16 cellular contexts compared by ENCODE assay signal in genomic region chr3:49260711-49261357, GRCh38. TPM values are rescaled to one million over a fixed set of nuclear protein-coding genes. Genes with fewer than 3 reads are reported as not detected.
DNase-seq lines count a peak whose midpoint lies in the region; ATAC-seq and TF ChIP-seq lines count a peak whose summit lies in the region.
"Had no signal": no experiment of that assay in that cellular context is flagged by ENCODE, and none has a peak within 500 bp of the region (broad histone marks: within the 10 kb centered on the region; RNA-seq: fewer than 3 reads in every experiment).

No MANE protein-coding gene starts in this region.

- H3K4me3 ChIP-seq in ectodermal cell (ENCODE audit: insufficient read depth, low read depth, low read length) (no peak overlapping the region), upper lobe of right lung (no peak overlapping the region)
- H3K4me3 ChIP-seq: left ventricle myocardium inferior had no signal

- H3K9me3 Mint-ChIP-seq in activated naive CD8-positive, alpha-beta T cell treated with anti-CD3 and anti-CD28 coated beads, Interleukin-2, amount 50 U/mL, for 24 hours, result no peaks in the 10 kb centered on the region
- no peaks in the 10 kb centered on the region for H3K9me3 Mint-ChIP-seq in activated naive CD8-positive, alpha-beta T cell treated with anti-CD3 and anti-CD28 coated beads for 36 hours
- H3K9me3 Mint-ChIP-seq in nephron, result no peaks in the 10 kb centered on the region
- H3K9me3 Mint-ChIP-seq: CD4-positive, CD25-positive, alpha-beta regulatory T cell; stimulated activated naive B cell treated with anti-CD40 and anti-IgM and Interleukin-4, amounts not matched to agents 10 μg/mL and 1 μg/mL and 100 μg/mL, for 72 hours had no signal

- intact Hi-C loops in upper lobe of right lung (cut with DNase I), result no loop called here

- H3K9me3 ChIP-seq in ectodermal cell (ENCODE audit: control insufficient read depth, low read length) (no peaks in the 10 kb centered on the region), upper lobe of right lung (no peaks in the 10 kb centered on the region)
- H3K9me3 ChIP-seq: left ventricle myocardium inferior had no signal

- H3K4me1 ChIP-seq in ectodermal cell (ENCODE audit: control insufficient read depth, insufficient read depth, low read length) (no peaks in the 10 kb centered on the region), upper lobe of right lung (no peaks in the 10 kb centered on the region)

- no peak overlapping the region for H3K4me3 Mint-ChIP-seq in activated naive CD8-positive, alpha-beta T cell treated with anti-CD3 and anti-CD28 coated beads, Interleukin-2, amount 50 U/mL, for 24 hours
- no peak overlapping the region for H3K4me3 Mint-ChIP-seq in activated naive CD8-positive, alpha-beta T cell treated with anti-CD3 and anti-CD28 coated beads for 36 hours
- H3K4me3 Mint-ChIP-seq in nephron, result no peak overlapping the region
- H3K4me3 Mint-ChIP-seq: CD4-positive, CD25-positive, alpha-beta regulatory T cell; stimulated activated naive B cell treated with anti-CD40 and anti-IgM and Interleukin-4, amounts not matched to agents 10 μg/mL and 1 μg/mL and 100 μg/mL, for 72 hours had no signal

- H3K27ac ChIP-seq in ectodermal cell (ENCODE audit: insufficient read depth, low read depth, low read length, poor library complexity, severe bottlenecking), result peak overlapping the region; percentile 44
- peak overlapping the region; percentile 47 for H3K27ac ChIP-seq in upper lobe of right lung
- H3K27ac ChIP-seq: left ventricle myocardium inferior had no signal

- peaks cover 9% of the 10 kb centered on the region for H3K4me1 Mint-ChIP-seq in activated naive CD8-positive, alpha-beta T cell treated with anti-CD3 and anti-CD28 coated beads, Interleukin-2, amount 50 U/mL, for 24 hours
- peaks cover 3% of the 10 kb centered on the region for H3K4me1 Mint-ChIP-seq in activated naive CD8-positive, alpha-beta T cell treated with anti-CD3 and anti-CD28 coated beads for 36 hours
- peaks cover 20% of the 10 kb centered on the region for H3K4me1 Mint-ChIP-seq in nephron
- H3K4me1 Mint-ChIP-seq: CD4-positive, CD25-positive, alpha-beta regulatory T cell; stimulated activated naive B cell treated with anti-CD40 and anti-IgM and Interleukin-4, amounts not matched to agents 10 μg/mL and 1 μg/mL and 100 μg/mL, for 72 hours had no signal

- peak; percentile 46 for ATAC-seq in activated naive CD8-positive, alpha-beta T cell treated with anti-CD3 and anti-CD28 coated beads, Interleukin-2, amount 50 U/mL, for 24 hours
- ATAC-seq in upper lobe of right lung (peak; percentile 81), HG03442 (IDR thresholded peaks at IDR 0.05; ENCODE audit: unreplicated experiment) (no peak), HG02840 (IDR thresholded peaks at IDR 0.05; ENCODE audit: low FRiP score, unreplicated experiment) (no peak)
- ATAC-seq: stimulated activated naive B cell treated with anti-CD40 and anti-IgM and Interleukin-4, amounts not matched to agents 10 μg/mL and 1 μg/mL and 100 μg/mL, for 72 hours had no signal

- no peak overlapping the region for H3K27ac Mint-ChIP-seq in activated naive CD8-positive, alpha-beta T cell treated with anti-CD3 and anti-CD28 coated beads, Interleukin-2, amount 50 U/mL, for 24 hours
- no peak overlapping the region for H3K27ac Mint-ChIP-seq in activated naive CD8-positive, alpha-beta T cell treated with anti-CD3 and anti-CD28 coated beads for 36 hours
- H3K27ac Mint-ChIP-seq in nephron, result peak overlapping the region; percentile 84 to 99 (median 97)
- H3K27ac Mint-ChIP-seq: stimulated activated naive B cell treated with anti-CD40 and anti-IgM and Interleukin-4, amounts not matched to agents 10 μg/mL and 1 μg/mL and 100 μg/mL, for 72 hours had no signal

- H3K27me3 ChIP-seq in ectodermal cell (ENCODE audit: control insufficient read depth, insufficient read depth, low read length, poor library complexity, severe bottlenecking) (no peaks in the 10 kb centered on the region), upper lobe of right lung (no peaks in the 10 kb centered on the region)

- H3K36me3 ChIP-seq in ectodermal cell (ENCODE audit: control insufficient read depth, insufficient read depth, low read length), result no peaks in the 10 kb centered on the region
- H3K36me3 ChIP-seq in upper lobe of right lung, result no peaks in the 10 kb centered on the region
- H3K36me3 ChIP-seq: left ventricle myocardium inferior had no signal

- 91 to 98% methylated on average over 5 of the region's 5 CpGs for WGBS in ectodermal cell, 2 experiments

- TF ChIP-seq CTCF in nephron (IDR thresholded peaks at IDR 0.05; ENCODE audit: unreplicated experiment in 3 of 3) (no peak), upper lobe of right lung (IDR thresholded peaks at IDR 0.05) (no peak)

- H3K36me3 Mint-ChIP-seq in activated naive CD8-positive, alpha-beta T cell treated with anti-CD3 and anti-CD28 coated beads, Interleukin-2, amount 50 U/mL, for 24 hours (ENCODE audit: low read depth), result peaks cover 2% of the 10 kb centered on the region
- no peaks in the 10 kb centered on the region for H3K36me3 Mint-ChIP-seq in activated naive CD8-positive, alpha-beta T cell treated with anti-CD3 and anti-CD28 coated beads for 36 hours
- H3K36me3 Mint-ChIP-seq in nephron (ENCODE audit: low read depth), result peaks cover 3% of the 10 kb centered on the region
- H3K36me3 Mint-ChIP-seq: CD4-positive, CD25-positive, alpha-beta regulatory T cell; stimulated activated naive B cell treated with anti-CD40 and anti-IgM and Interleukin-4, amounts not matched to agents 10 μg/mL and 1 μg/mL and 100 μg/mL, for 72 hours had no signal

- H3K27me3 Mint-ChIP-seq in activated naive CD8-positive, alpha-beta T cell treated with anti-CD3 and anti-CD28 coated beads, Interleukin-2, amount 50 U/mL, for 24 hours, result no peaks in the 10 kb centered on the region
- no peaks in the 10 kb centered on the region for H3K27me3 Mint-ChIP-seq in activated naive CD8-positive, alpha-beta T cell treated with anti-CD3 and anti-CD28 coated beads for 36 hours
- H3K27me3 Mint-ChIP-seq in nephron (ENCODE audit: low read depth), result no peaks in the 10 kb centered on the region
- H3K27me3 Mint-ChIP-seq: CD4-positive, CD25-positive, alpha-beta regulatory T cell; stimulated activated naive B cell treated with anti-CD40 and anti-IgM and Interleukin-4, amounts not matched to agents 10 μg/mL and 1 μg/mL and 100 μg/mL, for 72 hours had no signal

- DNase-seq in activated naive CD8-positive, alpha-beta T cell treated with anti-CD3 and anti-CD28 coated beads, Interleukin-2, amount 50 U/mL, for 24 hours, result no peak
- DNase-seq in activated naive CD8-positive, alpha-beta T cell treated with anti-CD3 and anti-CD28 coated beads for 36 hours, result no peak
- no peak for DNase-seq in upper lobe of right lung
- DNase-seq in NCI-H345 treated with DMSO at 0.1 percent for 48 hours (lab: John Stamatoyannopoulos, UW; ENCODE audit: unreplicated experiment), result no peak
- DNase-seq: activated CD4-positive, alpha-beta T cell treated with anti-CD3 and anti-CD28 coated beads, Interleukin-2, amount 50 U/mL, for 4 hours; anterior cingulate cortex; CD4-positive, CD25-positive, alpha-beta regulatory T cell; KBM-7; left ventricle myocardium inferior; NCI-H1105 treated with DMSO at 0.1 percent for 48 hours; stimulated activated CD4-positive, alpha-beta T cell treated with anti-CD3 and anti-CD28 coated beads, Interleukin-12 subunit alpha, Interleukin-12 subunit beta, amount 100 ng/mL, for 4 hours; stimulated activated naive B cell treated with anti-CD40 and anti-IgM and Interleukin-4, amounts not matched to agents 10 μg/mL and 1 μg/mL and 100 μg/mL, for 72 hours had no signal

RNA-seq across cellular contexts. Expression of gene C3orf62, which starts 16.2 kb away (rescaled TPM):
- 1 to 10 TPM; 4.0 to 4.2 TPM for total RNA-seq in activated naive CD8-positive, alpha-beta T cell treated with anti-CD3 and anti-CD28 coated beads for 36 hours
- polyA plus RNA-seq in ectodermal cell (2013, experiment 1 of 4), result 9.1 TPM
- 10.5 TPM for polyA plus RNA-seq in ectodermal cell (2013, experiment 2 of 4)
- polyA plus RNA-seq in ectodermal cell (2013, experiment 3 of 4), result 4.9 TPM
- polyA plus RNA-seq in ectodermal cell (2013, experiment 4 of 4), result 6.9 TPM
- total RNA-seq in upper lobe of right lung, result 6.8 TPM

Comparison
In these comparisons a context has a peak if more than half of its experiments do, and no peak if none do; other contexts are left out.
1. ATAC-seq: peak in activated naive CD8-positive, alpha-beta T cell treated with anti-CD3 and anti-CD28 coated beads, Interleukin-2, amount 50 U/mL, for 24 hours (single experiment) and upper lobe of right lung (single experiment); none in HG03442 (single experiment) and HG02840 (single experiment).
2. H3K27ac Mint-ChIP-seq: peak in nephron (3 of 3); none in activated naive CD8-positive, alpha-beta T cell treated with anti-CD3 and anti-CD28 coated beads, Interleukin-2, amount 50 U/mL, for 24 hours (single experiment) and activated naive CD8-positive, alpha-beta T cell treated with anti-CD3 and anti-CD28 coated beads for 36 hours (single experiment).